ENCODE assay signal across 1 cellular context in genomic region chr2:207088276-207088675, GRCh38.
TF ChIP-seq lines count a peak whose summit lies in the region.

No MANE protein-coding gene starts in this region.

TF ChIP-seq in GM12878, 131 proteins besides CTCF, POLR2A, EP300 and RAD21:
- TF ChIP-seq TCF7 (IDR thresholded peaks at IDR 0.05; ENCODE audit: borderline replicate concordance) (no peak), NRF1 (conservative IDR thresholded peaks at IDR 0.05; ENCODE audit: low read depth, low read length) (no peak), SKIL (IDR thresholded peaks at IDR 0.05; ENCODE audit: low read depth, poor library complexity, severe bottlenecking) (no peak), SIN3A (IDR thresholded peaks at IDR 0.05; ENCODE audit: low read depth, low read length) (no peak), SMC3 (IDR thresholded peaks at IDR 0.05; ENCODE audit: borderline replicate concordance, low read length) (no peak), MLLT1 (IDR thresholded peaks at IDR 0.05) (no peak), BMI1 (IDR thresholded peaks at IDR 0.05; ENCODE audit: borderline replicate concordance) (no peak), RUNX3 (IDR thresholded peaks at IDR 0.05; ENCODE audit: low read length) (no peak), POU2F2 (IDR thresholded peaks at IDR 0.05; ENCODE audit: borderline replicate concordance, low read depth, low read length) (no peak), BACH1 (IDR thresholded peaks at IDR 0.05; ENCODE audit: borderline replicate concordance) (no peak), SMAD5 (IDR thresholded peaks at IDR 0.05; ENCODE audit: low read depth) (no peak), SUPT20H (IDR thresholded peaks at IDR 0.05; ENCODE audit: borderline replicate concordance, control insufficient read depth, low read depth, low read length) (no peak), ATF2 (IDR thresholded peaks at IDR 0.05; ENCODE audit: low read length) (no peak), IRF3 (IDR thresholded peaks at IDR 0.05) (no peak), SP1 (IDR thresholded peaks at IDR 0.05; ENCODE audit: low read depth, low read length) (no peak), PKNOX1 (IDR thresholded peaks at IDR 0.05) (no peak)
TF ChIP-seq in GM12878: peak in this region for 0.
